ENCODE assay signal across 8 cellular contexts in genomic region chr14:31127690-31128089, GRCh38.
A peak's percentile ranks its signal among the peaks of the same experiment; 100 is the strongest.
DNase-seq lines count a peak whose midpoint lies in the region; ATAC-seq and TF ChIP-seq lines count a peak whose summit lies in the region.

No MANE protein-coding gene starts in this region.

- TF ChIP-seq CTCF in fibroblast of villous mesenchyme (IDR thresholded peaks at IDR 0.05; ENCODE audit: insufficient read depth, low read depth, low read length) (no peak), omental fat pad (IDR thresholded peaks at IDR 0.05) (no peak)

- no peak overlapping the region for H3K27ac ChIP-seq in substantia nigra (ENCODE audit: low read depth, low read length, poor library complexity, severe bottlenecking)

- H3K4me3 ChIP-seq in fibroblast of villous mesenchyme (ENCODE audit: low read depth, low read length): no peak overlapping the region

- DNase-seq in EH (ENCODE audit: low read depth): peak; percentile 7
- peak; percentile 88 for DNase-seq in HuH-7 (ENCODE audit: low spot score)
- peak; percentile 19 for DNase-seq in fibroblast of villous mesenchyme (ENCODE audit: low read depth)
- DNase-seq in substantia nigra (lab: John Stamatoyannopoulos, UW): no peak
- no peak for DNase-seq in omental fat pad (ENCODE audit: low spot score)
- no peak for DNase-seq in hepatic stellate cell (ENCODE audit: low spot score)
- no peak for DNase-seq in D341Med (ENCODE audit: low spot score)

- peak; percentile 65 for ATAC-seq in GM19438 (IDR thresholded peaks at IDR 0.05; ENCODE audit: low read depth, unreplicated experiment)
- ATAC-seq in omental fat pad (ENCODE audit: low FRiP score): no peak

Comparison
In these comparisons a context has a peak if more than half of its experiments do, and no peak if none do; other contexts are left out.
1. DNase-seq: peak in EH (single experiment), HuH-7 (single experiment) and fibroblast of villous mesenchyme (single experiment); none in substantia nigra (0 of 49), omental fat pad (single experiment), hepatic stellate cell (single experiment) and D341Med (single experiment).